Comparison of ENCODE assay signal across 18 cellular contexts in the genomic region with DNA sequence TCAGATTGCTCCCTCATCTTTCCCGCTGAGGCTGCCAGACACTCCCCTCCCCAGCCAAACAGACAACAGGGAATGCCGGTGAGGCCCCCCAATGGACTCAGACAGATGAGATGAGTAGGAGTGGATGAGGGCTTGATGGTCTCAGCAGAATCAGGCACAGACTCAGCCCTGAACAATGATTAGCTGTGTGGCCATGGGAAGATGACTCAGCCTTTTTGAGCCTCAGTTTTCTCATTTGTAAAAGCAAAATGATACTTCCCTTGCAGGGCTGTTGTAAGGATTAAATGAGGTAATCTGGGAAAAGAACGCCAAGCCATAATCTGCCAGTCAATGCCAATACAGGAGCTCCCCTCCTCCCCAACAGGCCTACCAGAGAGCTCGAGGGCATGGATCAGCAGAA. TPM values are rescaled to one million over a fixed set of nuclear protein-coding genes. Genes with fewer than 3 reads are reported as not detected.
DNase-seq lines count a peak whose midpoint lies in the region; ATAC-seq and TF ChIP-seq lines count a peak whose summit lies in the region.
"Had no signal": no experiment of that assay in that cellular context is flagged by ENCODE, and none has a peak within 500 bp of the region (broad histone marks: within the 10 kb centered on the region; RNA-seq: fewer than 3 reads in every experiment).

No MANE protein-coding gene starts in this region.

- H3K36me3 ChIP-seq in left ventricle myocardium inferior (peaks cover 37% of the 10 kb centered on the region), endodermal cell (ENCODE audit: control insufficient read depth, insufficient read depth, low read length) (peaks cover 37% of the 10 kb centered on the region), neural progenitor cell (peaks cover 3% of the 10 kb centered on the region), tibial artery (peaks cover 13 to 37% (median 17%) of the 10 kb centered on the region in 3 donors)

- H3K9me3 ChIP-seq in left ventricle myocardium inferior (replicated peaks) (peaks cover 8% of the 10 kb centered on the region), endodermal cell (ENCODE audit: control insufficient read depth, low read length) (peaks cover 9% of the 10 kb centered on the region), neural progenitor cell (ENCODE audit: low read depth) (no peaks in the 10 kb centered on the region), tibial artery (no peaks in the 10 kb centered on the region)
- H3K9me3 ChIP-seq: MG63, psoas muscle had no signal

- peak overlapping the region; percentile 55 for H3K4me2 ChIP-seq in neural progenitor cell

- no peak for TF ChIP-seq CTCF in left ventricle myocardium inferior (IDR thresholded peaks at IDR 0.05; ENCODE audit: borderline replicate concordance)
- TF ChIP-seq CTCF in endodermal cell (conservative IDR thresholded peaks at IDR 0.05): no peak
- TF ChIP-seq CTCF in neural progenitor cell (IDR thresholded peaks at IDR 0.05): no peak
- TF ChIP-seq CTCF in tibial artery (IDR thresholded peaks at IDR 0.05): no peak

- peaks cover 36% of the 10 kb centered on the region for H3K4me1 Mint-ChIP-seq in endodermal cell
- H3K4me1 Mint-ChIP-seq in neural progenitor cell: peaks cover 51% of the 10 kb centered on the region
- no peaks in the 10 kb centered on the region for H3K4me1 Mint-ChIP-seq in activated naive CD8-positive, alpha-beta T cell treated with anti-CD3 and anti-CD28 coated beads for 36 hours
- H3K4me1 Mint-ChIP-seq in stimulated activated effector memory CD8-positive, alpha-beta T cell treated with anti-CD3 and anti-CD28 coated beads, Interleukin-12 subunit alpha, Interleukin-12 subunit beta, amount 100 ng/mL, for 72 hours: no peaks in the 10 kb centered on the region
- H3K4me1 Mint-ChIP-seq: activated naive CD4-positive, alpha-beta T cell treated with anti-CD3 and anti-CD28 coated beads, Interleukin-2, amount 50 U/mL, for 24 hours; CD8-positive, alpha-beta memory T cell; immature natural killer cell had no signal

- 82 to 89% methylated on average over 2 to 4 of the region's 4 CpGs for WGBS in endodermal cell (ENCODE audit: insufficient coverage in 1 of 2, insufficient read length in 1 of 2), 2 experiments

- H3K4me3 Mint-ChIP-seq in endodermal cell (no peak overlapping the region), neural progenitor cell (no peak overlapping the region)
- H3K4me3 Mint-ChIP-seq in activated naive CD8-positive, alpha-beta T cell treated with anti-CD3 and anti-CD28 coated beads for 36 hours: no peak overlapping the region
- H3K4me3 Mint-ChIP-seq in stimulated activated effector memory CD8-positive, alpha-beta T cell treated with anti-CD3 and anti-CD28 coated beads, Interleukin-12 subunit alpha, Interleukin-12 subunit beta, amount 100 ng/mL, for 72 hours: no peak overlapping the region
- H3K4me3 Mint-ChIP-seq: activated naive CD4-positive, alpha-beta T cell treated with anti-CD3 and anti-CD28 coated beads, Interleukin-2, amount 50 U/mL, for 24 hours; CD8-positive, alpha-beta memory T cell; immature natural killer cell had no signal

- H3K9ac ChIP-seq in endodermal cell (ENCODE audit: extremely low read depth, low read length, poor library complexity, severe bottlenecking) (no peak overlapping the region), neural progenitor cell (no peak overlapping the region)

- H3K79me2 ChIP-seq in neural progenitor cell (ENCODE audit: low read depth): peaks cover 55% of the 10 kb centered on the region

- H3F3A ChIP-seq in neural progenitor cell (ENCODE audit: low read depth): peaks cover 8% of the 10 kb centered on the region

- H3K27ac ChIP-seq in left ventricle myocardium inferior (replicated peaks) (peak overlapping the region; percentile 92), endodermal cell (ENCODE audit: low read depth, low read length) (peak overlapping the region; percentile 52), neural progenitor cell (no peak overlapping the region), tibial artery (peak overlapping the region; percentile 89 to 97)
- H3K27ac ChIP-seq: psoas muscle had no signal

- no peak overlapping the region for H2AFZ ChIP-seq in neural progenitor cell (replicated peaks)

- H3K27ac Mint-ChIP-seq in endodermal cell: peak overlapping the region; percentile 45
- no peak overlapping the region for H3K27ac Mint-ChIP-seq in neural progenitor cell
- no peak overlapping the region for H3K27ac Mint-ChIP-seq in activated naive CD8-positive, alpha-beta T cell treated with anti-CD3 and anti-CD28 coated beads for 36 hours
- no peak overlapping the region for H3K27ac Mint-ChIP-seq in stimulated activated effector memory CD8-positive, alpha-beta T cell treated with anti-CD3 and anti-CD28 coated beads, Interleukin-12 subunit alpha, Interleukin-12 subunit beta, amount 100 ng/mL, for 72 hours
- H3K27ac Mint-ChIP-seq: activated naive CD4-positive, alpha-beta T cell treated with anti-CD3 and anti-CD28 coated beads, Interleukin-2, amount 50 U/mL, for 24 hours; immature natural killer cell had no signal

- DNase-seq in left ventricle myocardium inferior: no peak
- DNase-seq in left cardiac atrium: no peak
- no peak for DNase-seq in endodermal cell
- DNase-seq in neural progenitor cell (ENCODE audit: low spot score): no peak
- DNase-seq in tibial artery: no peak
- DNase-seq in NCI-H524 treated with DMSO at 0.1 percent for 48 hours (lab: John Stamatoyannopoulos, UW): no peak
- no peak for DNase-seq in activated naive CD8-positive, alpha-beta T cell treated with anti-CD3 and anti-CD28 coated beads for 36 hours
- no peak for DNase-seq in stimulated activated effector memory CD8-positive, alpha-beta T cell treated with anti-CD3 and anti-CD28 coated beads, Interleukin-12 subunit alpha, Interleukin-12 subunit beta, amount 100 ng/mL, for 72 hours (ENCODE audit: low spot score in 2 of 2)
- DNase-seq: activated CD4-positive, alpha-beta T cell treated with anti-CD3 and anti-CD28 coated beads for 48 hours; CD8-positive, alpha-beta memory T cell; immature natural killer cell; MG63; NCI-H1930; NCI-H526; psoas muscle had no signal

- no peaks in the 10 kb centered on the region for H3K27me3 ChIP-seq in left ventricle myocardium inferior (ENCODE audit: low read depth)
- H3K27me3 ChIP-seq in endodermal cell (ENCODE audit: control insufficient read depth, insufficient read depth, low read length, poor library complexity, severe bottlenecking): no peaks in the 10 kb centered on the region
- H3K27me3 ChIP-seq in neural progenitor cell: no peaks in the 10 kb centered on the region
- no peaks in the 10 kb centered on the region for H3K27me3 ChIP-seq in tibial artery
- H3K27me3 ChIP-seq: MG63, tibial nerve had no signal

- H3K9me3 Mint-ChIP-seq in endodermal cell (peaks cover 4% of the 10 kb centered on the region), neural progenitor cell (peaks cover 3% of the 10 kb centered on the region)
- no peaks in the 10 kb centered on the region for H3K9me3 Mint-ChIP-seq in activated naive CD8-positive, alpha-beta T cell treated with anti-CD3 and anti-CD28 coated beads for 36 hours
- no peaks in the 10 kb centered on the region for H3K9me3 Mint-ChIP-seq in stimulated activated effector memory CD8-positive, alpha-beta T cell treated with anti-CD3 and anti-CD28 coated beads, Interleukin-12 subunit alpha, Interleukin-12 subunit beta, amount 100 ng/mL, for 72 hours
- H3K9me3 Mint-ChIP-seq: activated naive CD4-positive, alpha-beta T cell treated with anti-CD3 and anti-CD28 coated beads, Interleukin-2, amount 50 U/mL, for 24 hours; CD8-positive, alpha-beta memory T cell; immature natural killer cell had no signal

- ATAC-seq in left cardiac atrium: no peak
- no peak for ATAC-seq in stimulated activated effector memory CD8-positive, alpha-beta T cell treated with anti-CD3 and anti-CD28 coated beads, Interleukin-12 subunit alpha, Interleukin-12 subunit beta, amount 100 ng/mL, for 72 hours
- ATAC-seq: psoas muscle, SK-N-SH treated with all-trans-retinoic acid at 6 μM for 48 hours had no signal

- intact Hi-C loops in left ventricle myocardium inferior (cut with micrococcal nuclease) (no loop called here), left cardiac atrium (cut with DNase I) (no loop called here), tibial artery (cut with DNase I; ENCODE audit: low total_unique reads) (no loop called here)

- H3K27me3 Mint-ChIP-seq in endodermal cell (ENCODE audit: insufficient read depth): no peaks in the 10 kb centered on the region
- peaks cover 5% of the 10 kb centered on the region for H3K27me3 Mint-ChIP-seq in neural progenitor cell (ENCODE audit: insufficient read depth, low read depth)
- H3K27me3 Mint-ChIP-seq in activated naive CD8-positive, alpha-beta T cell treated with anti-CD3 and anti-CD28 coated beads for 36 hours: no peaks in the 10 kb centered on the region
- H3K27me3 Mint-ChIP-seq: activated naive CD4-positive, alpha-beta T cell treated with anti-CD3 and anti-CD28 coated beads, Interleukin-2, amount 50 U/mL, for 24 hours had no signal

- H3K36me3 Mint-ChIP-seq in endodermal cell (ENCODE audit: low read depth) (peaks cover 43% of the 10 kb centered on the region), neural progenitor cell (peaks cover 64% of the 10 kb centered on the region)
- H3K36me3 Mint-ChIP-seq in activated naive CD8-positive, alpha-beta T cell treated with anti-CD3 and anti-CD28 coated beads for 36 hours: peaks cover 16% of the 10 kb centered on the region
- H3K36me3 Mint-ChIP-seq in stimulated activated effector memory CD8-positive, alpha-beta T cell treated with anti-CD3 and anti-CD28 coated beads, Interleukin-12 subunit alpha, Interleukin-12 subunit beta, amount 100 ng/mL, for 72 hours: no peaks in the 10 kb centered on the region

- H3K4me1 ChIP-seq in left ventricle myocardium inferior (peaks cover 90% of the 10 kb centered on the region), endodermal cell (ENCODE audit: control insufficient read depth, insufficient read depth, low read length) (peaks cover 3% of the 10 kb centered on the region), neural progenitor cell (peaks cover 57% of the 10 kb centered on the region), tibial artery (peaks cover 0 to 97% (median 75%) of the 10 kb centered on the region in 4 donors)

- H3K4me3 ChIP-seq in left ventricle myocardium inferior (no peak overlapping the region), endodermal cell (ENCODE audit: low read length) (no peak overlapping the region), neural progenitor cell (no peak overlapping the region), tibial artery (no peak overlapping the region)
- H3K4me3 ChIP-seq: MG63, psoas muscle, tibial nerve had no signal

- peaks cover 43% of the 10 kb centered on the region for H4K20me1 ChIP-seq in neural progenitor cell (ENCODE audit: low read depth)

RNA-seq across cellular contexts. Expression of a gene that starts 12.4 kb away (rescaled TPM):
- total RNA-seq in left ventricle myocardium inferior: 32.7 TPM
- 10 to 100 TPM; 51.8 to 54.8 TPM for total RNA-seq in left cardiac atrium
- 10 to 100 TPM; 37.5 to 44.8 TPM for total RNA-seq in endodermal cell
- 61.8 TPM for polyA plus RNA-seq in endodermal cell (2013, experiment 1 of 2)
- 58.9 TPM for polyA plus RNA-seq in endodermal cell (2013, experiment 2 of 2)
- total RNA-seq in neural progenitor cell (ENCODE audit: low replicate concordance): 48.5 and 66.7 TPM in 2 replicates
- total RNA-seq in activated naive CD8-positive, alpha-beta T cell treated with anti-CD3 and anti-CD28 coated beads for 36 hours: 1 to 10 TPM; 5.8 to 6.7 TPM
